26 cellular contexts compared by ENCODE assay signal in the genomic region with DNA sequence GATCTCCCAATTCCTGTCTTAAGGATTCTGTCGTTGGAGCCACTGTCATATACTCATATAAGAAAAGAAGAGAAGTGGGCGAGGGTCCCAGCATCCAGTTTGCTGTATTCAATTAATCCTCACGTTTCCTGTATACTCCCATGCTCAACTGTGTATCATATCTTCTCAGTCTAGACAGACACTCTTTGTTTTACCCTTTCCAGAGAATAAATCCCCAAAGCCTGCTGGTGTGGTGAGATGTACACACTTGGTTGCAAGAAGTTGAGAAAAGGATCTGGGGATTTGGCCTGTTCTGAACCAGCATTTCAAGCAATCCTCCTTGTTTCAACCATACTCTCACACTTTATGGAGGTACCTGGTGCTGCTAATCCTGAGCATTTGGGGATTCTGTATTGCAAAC. TPM values are rescaled to one million over a fixed set of nuclear protein-coding genes. Genes with fewer than 3 reads are reported as not detected.
DNase-seq lines count a peak whose midpoint lies in the region; ATAC-seq, FAIRE-seq and TF ChIP-seq lines count a peak whose summit lies in the region.
"Had no signal": no experiment of that assay in that cellular context is flagged by ENCODE, and none has a peak within 500 bp of the region (broad histone marks: within the 10 kb centered on the region; RNA-seq: fewer than 3 reads in every experiment).

No MANE protein-coding gene starts in this region.

- H3K36me3 ChIP-seq in mesendoderm (ENCODE audit: control insufficient read depth, insufficient read depth, low read length) = no peaks in the 10 kb centered on the region
- no peaks in the 10 kb centered on the region for H3K36me3 ChIP-seq in uterus
- H3K36me3 ChIP-seq: BE2C had no signal

- H3K27me3 ChIP-seq in mesendoderm (ENCODE audit: insufficient read depth, low read length, poor library complexity) (no peaks in the 10 kb centered on the region), uterus (no peaks in the 10 kb centered on the region)
- H3K27me3 ChIP-seq: BE2C; BLaER1 treated with 17β-estradiol and CSF1 and Interleukin-3, amounts not matched to agents 10 nM and 100 nM had no signal

- no peak for DNase-seq in GM19239 (ENCODE audit: insufficient read length, low spot score)
- peak; percentile 64 for DNase-seq in SK-MEL-5 (ENCODE audit: low read depth, low spot score)
- DNase-seq in mesendoderm = no peak
- no peak for DNase-seq in activated naive CD4-positive, alpha-beta T cell treated with anti-CD3 and anti-CD28 coated beads, Interleukin-2, amount 50 U/mL, for 16 hours
- no peak for DNase-seq in NCI-H748 treated with DMSO at 0.1 percent for 48 hours (lab: John Stamatoyannopoulos, UW)
- DNase-seq in uterus = no peak
- DNase-seq: 8988T; ACHN; AML-193; BE2C; Calu3; CD4-positive, alpha-beta T cell; CD8-positive, alpha-beta memory T cell; COR-L47; DMS53; DMS79 treated with DMSO at 0.1 percent for 48 hours; GF-D8; H9 had no signal

- peak; percentile 21 for FAIRE-seq in GM19239 (lab: Jason Lieb, UNC)
- FAIRE-seq: A549, GM12891, GM18507 had no signal

- in situ Hi-C loops in SK-MEL-5 (cut with HindIII; ENCODE audit: low pct_unique_long_range_greater_than_20kb, low sequenced_read_pairs) = no loop called here

- no peak overlapping the region for H2AK5ac ChIP-seq in mesendoderm (ENCODE audit: low read length)

- H2BK120ac ChIP-seq in mesendoderm (ENCODE audit: low read depth, low read length) = no peak overlapping the region

- H3K4me3 ChIP-seq in mesendoderm (ENCODE audit: low read length) = no peak overlapping the region
- H3K4me3 ChIP-seq in uterus = no peak overlapping the region
- H3K4me3 ChIP-seq: A549; BLaER1 treated with 17β-estradiol and CSF1 and Interleukin-3, amounts not matched to agents 10 nM and 100 nM; GM23338 had no signal

- no peak for TF ChIP-seq CTCF in uterus (IDR thresholded peaks at IDR 0.05)

- no peak overlapping the region for H3K4me2 ChIP-seq in mesendoderm (ENCODE audit: low read length)
- H3K4me2 ChIP-seq: A549, GM23338 had no signal

- no CpG with 5 or more reads among the region's 3 CpGs for WGBS in mesendoderm (ENCODE audit: extremely low coverage, insufficient coverage, low lambda C conversion rate)

- peak overlapping the region; percentile 65 for H4K8ac ChIP-seq in mesendoderm (ENCODE audit: low read depth, low read length)

- H2BK5ac ChIP-seq in mesendoderm (ENCODE audit: low read length) = no peak overlapping the region

- intact Hi-C loops in uterus (cut with DNase I; ENCODE audit: low total_unique reads) = no loop called here

- H4K5ac ChIP-seq in mesendoderm (ENCODE audit: low read length) = no peak overlapping the region

- H3K9ac ChIP-seq in mesendoderm (ENCODE audit: low read length) = no peak overlapping the region
- H3K9ac ChIP-seq: BLaER1 treated with 17β-estradiol and CSF1 and Interleukin-3, amounts not matched to agents 10 nM and 100 nM had no signal

- H3K79me1 ChIP-seq in mesendoderm (ENCODE audit: low read length) = no peaks in the 10 kb centered on the region

- TF ChIP-seq POLR2A in uterus (IDR thresholded peaks at IDR 0.05) = no peak

- no peak overlapping the region for H3K4ac ChIP-seq in mesendoderm (ENCODE audit: low read depth, low read length)

- no peaks in the 10 kb centered on the region for H3K79me2 ChIP-seq in mesendoderm (ENCODE audit: control insufficient read depth, insufficient read depth, low read length)

- H2BK15ac ChIP-seq in mesendoderm (replicated peaks; ENCODE audit: low read depth) = no peak overlapping the region

- peaks cover 3% of the 10 kb centered on the region for H3K4me1 ChIP-seq in mesendoderm (ENCODE audit: control insufficient read depth, low read depth, low read length)
- no peaks in the 10 kb centered on the region for H3K4me1 ChIP-seq in uterus
- H3K4me1 ChIP-seq: BE2C had no signal

- no peak overlapping the region for H3K18ac ChIP-seq in mesendoderm (ENCODE audit: low read length)

- peak overlapping the region; percentile 69 for H3K23ac ChIP-seq in mesendoderm (ENCODE audit: low read length)

- H3K9me3 ChIP-seq in uterus = no peaks in the 10 kb centered on the region
- H3K9me3 ChIP-seq: A549; BE2C; BLaER1 treated with 17β-estradiol and CSF1 and Interleukin-3, amounts not matched to agents 10 nM and 100 nM had no signal

- no peak overlapping the region for H3K56ac ChIP-seq in mesendoderm (ENCODE audit: low read length)

- H3K27ac ChIP-seq in mesendoderm (ENCODE audit: low read depth, low read length) (no peak overlapping the region), uterus (no peak overlapping the region)
- H3K27ac ChIP-seq: A549 had no signal

- ATAC-seq in GM21576 (IDR thresholded peaks at IDR 0.05; ENCODE audit: unreplicated experiment) = no peak
- ATAC-seq: A549, GM23338, HCT116 had no signal

RNA-seq across cellular contexts. Expression of gene TPMT, which starts 3.1 kb away (rescaled TPM):
- 40.6 and 45.4 TPM in 2 replicates for total RNA-seq in SK-MEL-5 (2014; rRNA removed; shearing (Covaris generic))
- polyA plus RNA-seq in SK-MEL-5 (2015; cell fraction: cytosol; rRNA removed) = 33.1 and 34.7 TPM in 2 replicates
- polyA plus RNA-seq in SK-MEL-5 (2015; cell fraction: nucleus; rRNA removed) = 9.6 and 12.7 TPM in 2 replicates
- 16.8 TPM for polyA plus RNA-seq in mesendoderm (2013, experiment 1 of 2)
- polyA plus RNA-seq in mesendoderm (2013, experiment 2 of 2) = 18.1 TPM
- 10 to 100 TPM in 1 of 4 donors, 1 to 10 TPM in 3; 5.9 to 11.4 (median 6.6) TPM for total RNA-seq in uterus

RNA-seq across cellular contexts. Expression of gene KDM1B, which starts 3.4 kb away (rescaled TPM):
- 49.9 and 54.2 TPM in 2 replicates for total RNA-seq in SK-MEL-5 (2014; rRNA removed; shearing (Covaris generic))
- polyA plus RNA-seq in SK-MEL-5 (2015; cell fraction: cytosol; rRNA removed) = 51.2 and 64.3 TPM in 2 replicates
- 26.5 and 28.4 TPM in 2 replicates for polyA plus RNA-seq in SK-MEL-5 (2015; cell fraction: nucleus; rRNA removed)
- 4.8 TPM for polyA plus RNA-seq in mesendoderm (2013, experiment 1 of 2)
- 4.7 TPM for polyA plus RNA-seq in mesendoderm (2013, experiment 2 of 2)
- total RNA-seq in uterus = 10 to 100 TPM; 10.6 to 24.7 (median 14.0) TPM

RNA-seq across cellular contexts. Expression of gene NHLRC1, which starts 29.3 kb away (rescaled TPM):
- total RNA-seq in SK-MEL-5 (2014; rRNA removed; shearing (Covaris generic)) = 4.4 and 5.0 TPM in 2 replicates
- 4.9 and 5.4 TPM in 2 replicates for polyA plus RNA-seq in SK-MEL-5 (2015; cell fraction: cytosol; rRNA removed)
- 0.76 and 3.7 TPM in 2 replicates for polyA plus RNA-seq in SK-MEL-5 (2015; cell fraction: nucleus; rRNA removed)
- 1.1 TPM for polyA plus RNA-seq in mesendoderm (2013, experiment 1 of 2)
- polyA plus RNA-seq in mesendoderm (2013, experiment 2 of 2) = 1.2 TPM
- 1 to 10 TPM in 2 of 4 donors, not detected in 2; 1.4 to 2.3 TPM for total RNA-seq in uterus
- total RNA-seq: G401 had no signal
